ENCODE assay signal across 12 cellular contexts in genomic region chr9:92983984-92984589, GRCh38. TPM values are rescaled to one million over a fixed set of nuclear protein-coding genes. Genes with fewer than 3 reads are reported as not detected.
DNase-seq lines count a peak whose midpoint lies in the region; ATAC-seq, FAIRE-seq and TF ChIP-seq lines count a peak whose summit lies in the region.
"Had no signal": no experiment of that assay in that cellular context is flagged by ENCODE, and none has a peak within 500 bp of the region (broad histone marks: within the 10 kb centered on the region; RNA-seq: fewer than 3 reads in every experiment).

No MANE protein-coding gene starts in this region.

- peak overlapping the region; percentile 17 for H3K27ac Mint-ChIP-seq in dendritic cell treated with granulocyte-macrophage colony-stimulating factor and Interleukin-4, amounts not matched to agents 40 ng/mL and 50 ng/mL, for 4 days

- H3K27ac ChIP-seq in A549 = no peak overlapping the region
- H3K27ac ChIP-seq in aorta (ENCODE audit: low read depth in 1 of 2, low read length in 2 of 2) = no peak overlapping the region
- H3K27ac ChIP-seq: cardiac muscle cell, esophagus muscularis mucosa had no signal

- H3K4me1 ChIP-seq in A549 (no peaks in the 10 kb centered on the region), aorta (ENCODE audit: control insufficient read depth in 1 of 2, insufficient read depth in 2 of 2, low read length in 2 of 2) (peaks cover 0 to 3% of the 10 kb centered on the region in 2 donors)

- CTCF ChIA-PET in A549 (lab: Yijun Ruan, JAX) = interaction anchor here (1.5 kb wide), 1 partner anchor 9 kb away, joined by 3 read pairs; no protein-coding TSS in a partner anchor

- peak; percentile 68 for FAIRE-seq in A549 (lab: Jason Lieb, UNC)

- no peak overlapping the region for H3K4me3 ChIP-seq in A549
- no peak overlapping the region for H3K4me3 ChIP-seq in aorta (ENCODE audit: low read length in 2 of 2)
- H3K4me3 ChIP-seq: cardiac muscle cell, esophagus muscularis mucosa had no signal

- DNase-seq in A172 (ENCODE audit: low spot score) = peak; percentile 22
- DNase-seq in A549 (ENCODE audit: low read depth in 1 of 2, low spot score in 1 of 2) = peak in 1 of 2 experiments; percentile 50
- DNase-seq in MV-4-11 (lab: John Stamatoyannopoulos, UW) = peak; percentile 16
- DNase-seq in aorta = no peak
- DNase-seq in activated CD4-positive, CD25-positive, alpha-beta regulatory T cell (lab: John Stamatoyannopoulos, UW) = no peak
- DNase-seq: DMS153, NCI-H510A, trophoblast cell had no signal

- H3K9me3 Mint-ChIP-seq in dendritic cell treated with granulocyte-macrophage colony-stimulating factor and Interleukin-4, amounts not matched to agents 40 ng/mL and 50 ng/mL, for 4 days = peaks cover 8% of the 10 kb centered on the region

- POLR2A ChIA-PET in A549 (lab: Yijun Ruan, JAX) = interaction anchor here (0.6 kb wide), 1 partner anchor 17 kb away, joined by 6 read pairs; no protein-coding TSS in a partner anchor

- no peak for TF ChIP-seq POLR2A in A549 (IDR thresholded peaks at IDR 0.05; ENCODE audit: low read length)

- TF ChIP-seq CTCF in A549 (IDR thresholded peaks at IDR 0.05) = no peak

- WGBS in A549 (ENCODE audit: missing lambda C conversion rate) = 0% methylated on average over 2 of the region's 2 CpGs
- 75 to 89% methylated on average over 2 of the region's 2 CpGs for WGBS in aorta, 2 donors

- no peaks in the 10 kb centered on the region for H3K27me3 ChIP-seq in aorta (ENCODE audit: control insufficient read depth in 1 of 2, insufficient read depth in 2 of 2, low read length in 1 of 2)
- H3K27me3 ChIP-seq: cardiac muscle cell, esophagus muscularis mucosa had no signal

- intact Hi-C loops in dendritic cell treated with granulocyte-macrophage colony-stimulating factor and Interleukin-4, amounts not matched to agents 40 ng/mL and 50 ng/mL, for 4 days (cut with micrococcal nuclease) = no loop called here
- intact Hi-C loops in aorta (cut with DNase I) = no loop called here

- TF ChIP-seq RAD21 in A549 (conservative IDR thresholded peaks at IDR 0.05 in 1 of 2, IDR thresholded peaks at IDR 0.05 in 1 of 2) = no peak

- H3K9me3 ChIP-seq in A549 (peaks cover 39% of the 10 kb centered on the region; the same call in 2 of the 3 replicates), aorta (ENCODE audit: control insufficient read depth, low read length) (no peaks in the 10 kb centered on the region)

- H3K4me3 Mint-ChIP-seq in dendritic cell treated with granulocyte-macrophage colony-stimulating factor and Interleukin-4, amounts not matched to agents 40 ng/mL and 50 ng/mL, for 4 days = no peak overlapping the region

- no peak overlapping the region for H3K4me2 ChIP-seq in A549

- H3K27me3 Mint-ChIP-seq in dendritic cell treated with granulocyte-macrophage colony-stimulating factor and Interleukin-4, amounts not matched to agents 40 ng/mL and 50 ng/mL, for 4 days = no peaks in the 10 kb centered on the region

- no peak for ATAC-seq in A549
- ATAC-seq in HG02588 (IDR thresholded peaks at IDR 0.05; ENCODE audit: unreplicated experiment) = no peak
- no peak for ATAC-seq in aorta (ENCODE audit: low FRiP score)

- H3K4me1 Mint-ChIP-seq in dendritic cell treated with granulocyte-macrophage colony-stimulating factor and Interleukin-4, amounts not matched to agents 40 ng/mL and 50 ng/mL, for 4 days (ENCODE audit: low read depth) = peaks cover 57% of the 10 kb centered on the region

- H3K36me3 ChIP-seq in aorta (ENCODE audit: control insufficient read depth in 1 of 2, insufficient read depth in 2 of 2, low read length in 1 of 2) = no peaks in the 10 kb centered on the region
- H3K36me3 ChIP-seq: cardiac muscle cell, esophagus muscularis mucosa had no signal

- no peak for TF ChIP-seq EP300 in A549 (IDR thresholded peaks at IDR 0.05)

- H3K36me3 Mint-ChIP-seq in dendritic cell treated with granulocyte-macrophage colony-stimulating factor and Interleukin-4, amounts not matched to agents 40 ng/mL and 50 ng/mL, for 4 days (ENCODE audit: low read depth) = peaks cover 91% of the 10 kb centered on the region

TF ChIP-seq in A549, 52 proteins besides CTCF, POLR2A, EP300 and RAD21:
- TF ChIP-seq CBX2 (IDR thresholded peaks at IDR 0.05; ENCODE audit: borderline replicate concordance, low read depth) = no peak
- peak; percentile 99 for TF ChIP-seq ZFP36 (IDR thresholded peaks at IDR 0.05; ENCODE audit: borderline replicate concordance, partially characterized antibody)
- TF ChIP-seq MAFK (IDR thresholded peaks at IDR 0.05; ENCODE audit: partially characterized antibody) = no peak

RNA-seq across cellular contexts. Expression of gene FGD3, which starts 36.8 kb away (rescaled TPM):
- total RNA-seq in A172 (2014; rRNA removed; shearing (Covaris generic)) = 0.10 and 0.12 TPM in 2 replicates
- polyA plus RNA-seq in A549 (2011; rRNA removed) (0.23 and 0.26 TPM in 2 replicates), A549 (2017; fragmentation: RNase III; extraction: RNeasy Plus Mini Kit Qiagen cat#74134 plus additional on column Dnase treatment) (0.18 to 0.26 TPM (median 0.24 TPM) in 3 replicates), aorta (1 to 10 TPM in 1 of 2 donors, under 1 TPM in 1; 0.69 to 3.0 TPM)
- polyA plus RNA-seq in A549 (2012; cell fraction: cytosol; rRNA removed) = 0.32 and 0.33 TPM in 2 replicates
- polyA plus RNA-seq in A549 (2012; cell fraction: nucleus; rRNA removed) = 0.29 and 0.43 TPM in 2 replicates
- polyA minus RNA-seq in A549 (2011; rRNA and poly(A)+ RNA removed) = 0.25 and 0.44 TPM in 2 replicates
- total RNA-seq in aorta = 10 to 100 TPM in 1 of 2 donors, 1 to 10 TPM in 1; 8.6 to 13.4 TPM
- polyA plus RNA-seq: cardiac muscle cell had no signal

Comparison
In these comparisons a context has a peak if more than half of its experiments do, and no peak if none do; other contexts are left out.
1. DNase-seq: peak in A172 (single experiment) and MV-4-11 (single experiment); none in aorta (0 of 2) and activated CD4-positive, CD25-positive, alpha-beta regulatory T cell (0 of 4).